In genomic region chr15:95894407-95894956, GRCh38 we compare ENCODE assay signal across 27 cellular contexts.
DNase-seq lines count a peak whose midpoint lies in the region; ATAC-seq, FAIRE-seq and TF ChIP-seq lines count a peak whose summit lies in the region.
"Had no signal": no experiment of that assay in that cellular context is flagged by ENCODE, and none has a peak within 500 bp of the region (broad histone marks: within the 10 kb centered on the region; RNA-seq: fewer than 3 reads in every experiment).

No MANE protein-coding gene starts in this region.

- peak; percentile 37 for DNase-seq in A673 (ENCODE audit: low spot score)
- peak; percentile 14 for DNase-seq in LoVo (ENCODE audit: low spot score)
- peak in 1 of 4 experiments; percentile 27 for DNase-seq in K562 (ENCODE audit: extremely low read depth in 1 of 4, low spot score in 3 of 4)
- DNase-seq in left kidney (ENCODE audit: low read depth, low spot score): peak; percentile 39
- DNase-seq in medulla oblongata (ENCODE audit: extremely low spot score): no peak
- DNase-seq in frontal cortex (ENCODE audit: low spot score in 2 of 2): no peak
- DNase-seq in urothelium cell line (ENCODE audit: low spot score): no peak
- DNase-seq in activated CD4-positive, alpha-beta T cell treated with anti-CD3 and anti-CD28 coated beads, Interleukin-2, amount 10 ng/mL, durations not matched to agents 24 days and 14 days: no peak
- DNase-seq: activated CD4-positive, alpha-beta T cell treated with anti-CD3 and anti-CD28 coated beads for 36 hours; activated CD8-positive, alpha-beta memory T cell treated with anti-CD3 and anti-CD28 coated beads for 24 hours; activated T-cell treated with anti-CD3 and anti-CD28 coated beads, Interleukin-2, amount 50 U/mL, for 24 hours; adrenal gland; COR-L47; endodermal cell; glutamatergic neuron; H7; mesendoderm; NCI-H1436 treated with DMSO at 0.1 percent for 48 hours; NCI-H2171; NCI-H524 treated with DMSO at 0.1 percent for 48 hours; small intestine; stimulated activated CD4-positive, alpha-beta T cell treated with anti-CD3 and anti-CD28 coated beads, Interleukin-1b, Interleukin-23, amount 100 ng/mL, for 48 hours; upper lobe of left lung had no signal

- H3K4me1 ChIP-seq in A673 (ENCODE audit: insufficient read depth, low read length, poor library complexity, severe bottlenecking) (peaks cover 14% of the 10 kb centered on the region), K562 (replicated peaks in 1 of 2; ENCODE audit: control insufficient read depth in 2 of 2, insufficient read depth in 2 of 2, low read length in 2 of 2) (peaks cover 0 to 9% of the 10 kb centered on the region in 2 experiments; a peak in 2 of 5 replicates)
- H3K4me1 ChIP-seq: adrenal gland, BLaER1 had no signal

- CTCF ChIA-PET in A673 (lab: Charles Lee) (no interaction called here), K562 (lab: Yijun Ruan, JAX; ENCODE audit: low intra/inter-chr PET ratio) (no interaction called here)

- FAIRE-seq in K562 (lab: Jason Lieb, UNC): no peak
- no peak for FAIRE-seq in frontal cortex (lab: Jason Lieb, UNC)
- FAIRE-seq in urothelium cell line (lab: Jason Lieb, UNC): no peak
- FAIRE-seq: GM12891, small intestine had no signal

- no peaks in the 10 kb centered on the region for H3K27me3 ChIP-seq in A673 (replicated peaks; ENCODE audit: insufficient read depth, low read depth, low read length, poor library complexity)
- H3K27me3 ChIP-seq in K562 (ENCODE audit: control insufficient read depth in 2 of 2, insufficient read depth in 2 of 2, low read length in 2 of 2): no peaks in the 10 kb centered on the region
- H3K27me3 ChIP-seq: adrenal gland, BLaER1, upper lobe of left lung had no signal

- no peak overlapping the region for H3K9ac ChIP-seq in K562 (ENCODE audit: insufficient read depth in 1 of 2, low read depth in 2 of 2, low read length in 2 of 2)
- H3K9ac ChIP-seq: BLaER1 had no signal

- POLR2A ChIA-PET in A673 (lab: Charles Lee; ENCODE audit: low non-redundant PET): no interaction called here
- POLR2A ChIA-PET in K562 (lab: Yijun Ruan, JAX): interaction anchor here (0.6 kb wide), 1 partner anchor 1325 kb away, joined by 3 read pairs; no protein-coding TSS in a partner anchor

- no peaks in the 10 kb centered on the region for H4K20me1 ChIP-seq in K562 (replicated peaks; ENCODE audit: control insufficient read depth, insufficient read depth, low read length)
- H4K20me1 ChIP-seq: BLaER1 had no signal

- H3K4me3 ChIP-seq in A673 (ENCODE audit: low read depth, low read length, poor library complexity, severe bottlenecking) (no peak overlapping the region), K562 (no peak overlapping the region)
- H3K4me3 ChIP-seq: adrenal gland, BLaER1, coronary artery, upper lobe of left lung had no signal

- intact Hi-C loops in A673 (cut with micrococcal nuclease; ENCODE audit: unreplicated experiment) (no loop called here), K562 (cut with micrococcal nuclease) (no loop called here)
- intact Hi-C loops in activated CD4-positive, alpha-beta T cell treated with anti-CD3 and anti-CD28 coated beads, Interleukin-2, amount 10 ng/mL, durations not matched to agents 24 days and 14 days (cut with micrococcal nuclease): no loop called here

- H3K9me3 Mint-ChIP-seq in activated CD4-positive, alpha-beta T cell treated with anti-CD3 and anti-CD28 coated beads, Interleukin-2, amount 10 ng/mL, durations not matched to agents 24 days and 14 days: peaks cover 4% of the 10 kb centered on the region
- H3K9me3 Mint-ChIP-seq: activated T-cell treated with anti-CD3 and anti-CD28 coated beads, Interleukin-2, amount 50 U/mL, for 24 hours; endodermal cell had no signal

- no peak overlapping the region for H3K27ac ChIP-seq in A673 (ENCODE audit: low read depth, low read length, poor library complexity, severe bottlenecking)
- no peak overlapping the region for H3K27ac ChIP-seq in K562 (ENCODE audit: extremely low read depth, low read depth, low read length)
- H3K27ac ChIP-seq: adrenal gland, BLaER1, coronary artery, upper lobe of left lung had no signal

- ATAC-seq in K562: no peak
- ATAC-seq: activated CD4-positive, alpha-beta T cell treated with anti-CD3 and anti-CD28 coated beads for 36 hours had no signal

- TF ChIP-seq POLR2A in K562 (conservative IDR thresholded peaks at IDR 0.05): no peak

- TF ChIP-seq EP300 in K562 (IDR thresholded peaks at IDR 0.05; ENCODE audit: low read length): no peak

- TF ChIP-seq CTCF in A673 (conservative IDR thresholded peaks at IDR 0.05; ENCODE audit: low read depth, low read length): no peak
- TF ChIP-seq CTCF in K562 (IDR thresholded peaks at IDR 0.05 in 2 of 3, conservative IDR thresholded peaks at IDR 0.05 in 1 of 3; ENCODE audit: insufficient read depth in 2 of 3, low read depth in 1 of 3, low read length in 3 of 3): no peak

- 28% methylated on average over 2 of the region's 2 CpGs for WGBS in K562 (ENCODE audit: insufficient coverage, low coverage, missing lambda C conversion rate)

- no peak overlapping the region for H3K27ac Mint-ChIP-seq in activated CD4-positive, alpha-beta T cell treated with anti-CD3 and anti-CD28 coated beads, Interleukin-2, amount 10 ng/mL, durations not matched to agents 24 days and 14 days
- H3K27ac Mint-ChIP-seq: activated CD4-positive, alpha-beta T cell treated with anti-CD3 and anti-CD28 coated beads for 36 hours; activated T-cell treated with anti-CD3 and anti-CD28 coated beads, Interleukin-2, amount 50 U/mL, for 24 hours; endodermal cell; T-helper 1 cell treated with Interleukin-12 subunit alpha and Interleukin-12 subunit beta and Interleukin-4 antibody, amounts not matched to agents 30 μg/mL and 1 μg/mL, for 36 hours had no signal

- peaks cover 1% of the 10 kb centered on the region for H3K36me3 Mint-ChIP-seq in activated CD4-positive, alpha-beta T cell treated with anti-CD3 and anti-CD28 coated beads, Interleukin-2, amount 10 ng/mL, durations not matched to agents 24 days and 14 days (ENCODE audit: low read depth)

- no peaks in the 10 kb centered on the region for H3K4me1 Mint-ChIP-seq in activated CD4-positive, alpha-beta T cell treated with anti-CD3 and anti-CD28 coated beads, Interleukin-2, amount 10 ng/mL, durations not matched to agents 24 days and 14 days
- H3K4me1 Mint-ChIP-seq: activated CD4-positive, alpha-beta T cell treated with anti-CD3 and anti-CD28 coated beads for 36 hours had no signal

- no peaks in the 10 kb centered on the region for H3K79me2 ChIP-seq in K562 (ENCODE audit: control insufficient read depth, insufficient read depth, low read length)

- no TSS peak for BruUV-seq in A673 (replicated peaks; lab: Mats Ljungman, UMichigan)
- no TSS peak for BruUV-seq in K562 (replicated peaks; lab: Mats Ljungman, UMichigan)

- H2AFZ ChIP-seq in K562 (ENCODE audit: low read depth, low read length): peak overlapping the region; percentile 56

- in situ Hi-C loops in K562 (cut with MboI): loop anchor here (25.0 kb wide), 1 partner anchor 1343 kb away; no protein-coding TSS in a partner anchor

- H3K9me3 ChIP-seq in A673 (ENCODE audit: low read depth, low read length, poor library complexity, severe bottlenecking) (no peaks in the 10 kb centered on the region), K562 (replicated peaks; ENCODE audit: control insufficient read depth, insufficient read depth, low read depth, low read length) (no peaks in the 10 kb centered on the region)
- H3K9me3 ChIP-seq: adrenal gland, BLaER1, upper lobe of left lung had no signal

- TF ChIP-seq RAD21 in K562 (CRISPR knock-in tag; conservative IDR thresholded peaks at IDR 0.05 in 1 of 2, IDR thresholded peaks at IDR 0.05 in 1 of 2): peak in 1 of 2 experiments; percentile 16; a peak in 2 of 4 replicates

- no peak overlapping the region for H3K4me2 ChIP-seq in K562 (ENCODE audit: insufficient read depth, low read length)
- H3K4me2 ChIP-seq: BLaER1 had no signal

- H3K36me3 ChIP-seq in A673 (ENCODE audit: insufficient read depth, low read length, poor library complexity, severe bottlenecking) (no peaks in the 10 kb centered on the region), K562 (ENCODE audit: control insufficient read depth, insufficient read depth, low read length) (no peaks in the 10 kb centered on the region)
- H3K36me3 ChIP-seq: adrenal gland, BLaER1, upper lobe of left lung had no signal

- peaks cover 37% of the 10 kb centered on the region for H3K27me3 Mint-ChIP-seq in activated CD4-positive, alpha-beta T cell treated with anti-CD3 and anti-CD28 coated beads, Interleukin-2, amount 10 ng/mL, durations not matched to agents 24 days and 14 days
- H3K27me3 Mint-ChIP-seq: activated T-cell treated with anti-CD3 and anti-CD28 coated beads, Interleukin-2, amount 50 U/mL, for 24 hours had no signal

- no peak overlapping the region for H3K4me3 Mint-ChIP-seq in activated CD4-positive, alpha-beta T cell treated with anti-CD3 and anti-CD28 coated beads, Interleukin-2, amount 10 ng/mL, durations not matched to agents 24 days and 14 days
- H3K4me3 Mint-ChIP-seq: activated CD4-positive, alpha-beta T cell treated with anti-CD3 and anti-CD28 coated beads for 36 hours; activated T-cell treated with anti-CD3 and anti-CD28 coated beads, Interleukin-2, amount 50 U/mL, for 24 hours; endodermal cell; T-helper 1 cell treated with Interleukin-12 subunit alpha and Interleukin-12 subunit beta and Interleukin-4 antibody, amounts not matched to agents 30 μg/mL and 1 μg/mL, for 36 hours had no signal

- H3K9me1 ChIP-seq in K562 (ENCODE audit: control insufficient read depth, insufficient read depth, low read length): no peaks in the 10 kb centered on the region

TF ChIP-seq in K562, 482 proteins besides CTCF, POLR2A, EP300 and RAD21 (continues in another document):
- no peak for TF ChIP-seq THAP7 (CRISPR knock-in tag; IDR thresholded peaks at IDR 0.05)
- no peak for TF ChIP-seq ATF7 (IDR thresholded peaks at IDR 0.05)
- no peak for TF ChIP-seq HOXB6 (CRISPR knock-in tag; IDR thresholded peaks at IDR 0.05; ENCODE audit: borderline replicate concordance)
- TF ChIP-seq GTF2F1 (IDR thresholded peaks at IDR 0.05; ENCODE audit: low read depth, low read length): no peak
- TF ChIP-seq MAFF (IDR thresholded peaks at IDR 0.05; ENCODE audit: low read length): peak; percentile 73
- no peak for TF ChIP-seq ARID2 (IDR thresholded peaks at IDR 0.05)
- peak; percentile 28; the same call in 1 of the 2 replicates for TF ChIP-seq MAFK (IDR thresholded peaks at IDR 0.05; ENCODE audit: low read length)

Comparison
In these comparisons a context has a peak if more than half of its experiments do, and no peak if none do; other contexts are left out.
1. DNase-seq: peak in A673 (single experiment), LoVo (single experiment) and left kidney (single experiment); none in medulla oblongata (single experiment), frontal cortex (0 of 2), urothelium cell line (single experiment) and activated CD4-positive, alpha-beta T cell treated with anti-CD3 and anti-CD28 coated beads, Interleukin-2, amount 10 ng/mL, durations not matched to agents 24 days and 14 days (single experiment).